10 cellular contexts compared by ENCODE assay signal in the genomic region with DNA sequence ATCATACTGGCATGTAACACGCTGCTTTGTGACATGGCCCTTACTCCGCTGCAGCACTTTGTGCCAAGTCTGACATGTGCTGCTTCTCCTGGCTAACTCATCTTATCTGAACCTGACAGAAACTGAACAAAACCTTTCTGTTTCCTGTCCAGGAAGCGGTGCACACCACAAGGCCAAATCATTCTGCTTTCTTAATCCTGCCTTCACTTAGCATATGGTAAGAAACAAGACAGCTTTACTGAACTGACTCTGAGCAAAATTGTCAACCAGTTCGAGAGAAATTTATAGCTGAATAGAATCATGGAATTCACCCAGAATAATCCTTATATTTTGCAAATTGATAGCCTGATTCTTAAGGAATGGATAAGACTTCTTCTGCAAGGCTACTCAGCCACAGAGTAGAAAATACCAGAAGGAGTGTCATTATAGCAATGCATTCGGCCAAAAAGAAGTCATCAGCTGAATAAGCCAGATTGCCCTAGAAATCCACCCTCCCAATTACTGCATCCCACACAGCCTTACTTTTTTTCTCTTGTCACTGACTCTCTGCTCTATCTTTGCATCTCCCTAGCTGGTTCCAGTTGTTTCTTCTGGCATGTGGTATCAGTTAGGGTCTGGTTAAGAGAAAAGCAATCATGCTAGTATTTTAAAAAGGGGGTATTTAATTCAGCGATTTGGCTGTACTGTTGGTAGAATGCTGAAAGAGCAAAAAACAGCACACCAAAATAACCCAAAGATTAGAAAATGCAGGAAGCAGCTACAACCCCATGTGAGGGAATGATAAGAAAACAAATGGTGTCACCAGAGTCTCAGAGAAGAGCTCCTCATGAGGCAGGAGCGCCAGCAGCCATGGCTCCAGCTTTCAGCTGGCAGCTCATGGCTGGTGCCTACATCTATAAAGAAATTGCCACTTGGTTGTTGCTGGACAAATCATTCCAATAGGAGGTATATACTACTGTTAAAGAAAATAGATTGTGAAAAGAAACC. TPM values are rescaled to one million over a fixed set of nuclear protein-coding genes. Genes with fewer than 3 reads are reported as not detected.
DNase-seq lines count a peak whose midpoint lies in the region; ATAC-seq and TF ChIP-seq lines count a peak whose summit lies in the region.
"Had no signal": no experiment of that assay in that cellular context is flagged by ENCODE, and none has a peak within 500 bp of the region (broad histone marks: within the 10 kb centered on the region; RNA-seq: fewer than 3 reads in every experiment).

No MANE protein-coding gene starts in this region.

- H3K4me3 ChIP-seq in neural progenitor cell: no peak overlapping the region

- H3K27me3 ChIP-seq in neural progenitor cell: no peaks in the 10 kb centered on the region

- H3K4me1 Mint-ChIP-seq in stimulated activated effector memory CD8-positive, alpha-beta T cell treated with anti-CD3 and anti-CD28 coated beads, Interleukin-12 subunit alpha, Interleukin-12 subunit beta, amount 100 ng/mL, for 72 hours: no peaks in the 10 kb centered on the region
- peaks cover 4% of the 10 kb centered on the region for H3K4me1 Mint-ChIP-seq in neural progenitor cell

- no peaks in the 10 kb centered on the region for H3K36me3 Mint-ChIP-seq in stimulated activated effector memory CD8-positive, alpha-beta T cell treated with anti-CD3 and anti-CD28 coated beads, Interleukin-12 subunit alpha, Interleukin-12 subunit beta, amount 100 ng/mL, for 72 hours
- H3K36me3 Mint-ChIP-seq in neural progenitor cell: no peaks in the 10 kb centered on the region

- H3K4me1 ChIP-seq in neural progenitor cell: no peaks in the 10 kb centered on the region
- H3K4me1 ChIP-seq: Caco-2 had no signal

- H3K9me3 Mint-ChIP-seq in stimulated activated effector memory CD8-positive, alpha-beta T cell treated with anti-CD3 and anti-CD28 coated beads, Interleukin-12 subunit alpha, Interleukin-12 subunit beta, amount 100 ng/mL, for 72 hours: no peaks in the 10 kb centered on the region
- H3K9me3 Mint-ChIP-seq in neural progenitor cell: peaks cover 3% of the 10 kb centered on the region

- H3K27ac ChIP-seq in neural progenitor cell: no peak overlapping the region
- H3K27ac ChIP-seq: epithelial cell of prostate had no signal

- no peaks in the 10 kb centered on the region for H3K9me3 ChIP-seq in neural progenitor cell (ENCODE audit: low read depth)
- H3K9me3 ChIP-seq: Caco-2 had no signal

- H3F3A ChIP-seq in neural progenitor cell (ENCODE audit: low read depth): no peaks in the 10 kb centered on the region

- H3K79me2 ChIP-seq in neural progenitor cell (ENCODE audit: low read depth): no peaks in the 10 kb centered on the region

- no peak overlapping the region for H3K9ac ChIP-seq in neural progenitor cell

- no peak overlapping the region for H3K4me2 ChIP-seq in neural progenitor cell

- no peak overlapping the region for H2AFZ ChIP-seq in neural progenitor cell (replicated peaks)

- intact Hi-C loops in left ventricle myocardium superior (cut with micrococcal nuclease) (loop anchor here (5.0 kb wide), 1 partner anchor 993 kb away; no protein-coding TSS in a partner anchor), cardiac septum (cut with DNase I) (no loop called here)

- DNase-seq in left ventricle myocardium superior (no peak), cardiac septum (ENCODE audit: low spot score) (no peak), OCI-M2 (lab: John Stamatoyannopoulos, UW; ENCODE audit: unreplicated experiment) (peak; percentile 22), neural progenitor cell (ENCODE audit: low spot score) (no peak), NCI-H2029 treated with DMSO at 0.1 percent for 48 hours (lab: John Stamatoyannopoulos, UW) (no peak), SW480 (ENCODE audit: low spot score) (no peak)
- DNase-seq in stimulated activated effector memory CD8-positive, alpha-beta T cell treated with anti-CD3 and anti-CD28 coated beads, Interleukin-12 subunit alpha, Interleukin-12 subunit beta, amount 100 ng/mL, for 72 hours (ENCODE audit: low spot score in 2 of 2): no peak
- DNase-seq: Caco-2 had no signal

- no peak for TF ChIP-seq CTCF in neural progenitor cell (IDR thresholded peaks at IDR 0.05)

- no peaks in the 10 kb centered on the region for H3K36me3 ChIP-seq in neural progenitor cell

- ATAC-seq in left ventricle myocardium superior: peak; percentile 43
- peak; percentile 92 for ATAC-seq in HG02938 (IDR thresholded peaks at IDR 0.05; ENCODE audit: unreplicated experiment)
- peak; percentile 66 for ATAC-seq in stimulated activated effector memory CD8-positive, alpha-beta T cell treated with anti-CD3 and anti-CD28 coated beads, Interleukin-12 subunit alpha, Interleukin-12 subunit beta, amount 100 ng/mL, for 72 hours

- H3K27me3 Mint-ChIP-seq in neural progenitor cell (ENCODE audit: insufficient read depth, low read depth): peaks cover 4% of the 10 kb centered on the region

- no peak overlapping the region for H3K27ac Mint-ChIP-seq in stimulated activated effector memory CD8-positive, alpha-beta T cell treated with anti-CD3 and anti-CD28 coated beads, Interleukin-12 subunit alpha, Interleukin-12 subunit beta, amount 100 ng/mL, for 72 hours
- no peak overlapping the region for H3K27ac Mint-ChIP-seq in neural progenitor cell

- no peaks in the 10 kb centered on the region for H4K20me1 ChIP-seq in neural progenitor cell (ENCODE audit: low read depth)

- no peak overlapping the region for H3K4me3 Mint-ChIP-seq in stimulated activated effector memory CD8-positive, alpha-beta T cell treated with anti-CD3 and anti-CD28 coated beads, Interleukin-12 subunit alpha, Interleukin-12 subunit beta, amount 100 ng/mL, for 72 hours
- H3K4me3 Mint-ChIP-seq in neural progenitor cell: no peak overlapping the region

RNA-seq across cellular contexts. Expression of gene STRIT1, which starts 41.7 kb away (rescaled TPM):
- total RNA-seq in left ventricle myocardium superior (0.79 TPM), cardiac septum (4.8 TPM), neural progenitor cell (ENCODE audit: low replicate concordance) (not detected in 2 replicates)
- total RNA-seq: Caco-2 had no signal
